22 cellular contexts compared by ENCODE assay signal in genomic region chr2:5609191-5609590, GRCh38.
"Had no signal": no experiment of that assay in that cellular context is flagged by ENCODE, and none has a peak within 500 bp of the region (broad histone marks: within the 10 kb centered on the region; RNA-seq: fewer than 3 reads in every experiment).

No MANE protein-coding gene starts in this region.

- H3K27ac Mint-ChIP-seq: activated T-helper 2 cell treated with anti-CD3 and anti-CD28 coated beads, Interferon-gamma antibody, Interleukin-2, Interleukin-4, amounts not matched to agents 10 μg/mL and 5 μg/mL and 100 μg/mL, durations not matched to agents 14 hours and 24 hours and 36 hours; effector memory CD8-positive, alpha-beta T cell; stimulated activated effector memory CD8-positive, alpha-beta T cell treated with anti-CD3 and anti-CD28 coated beads, Interleukin-12 subunit alpha, Interleukin-12 subunit beta, amount 100 ng/mL, for 72 hours; T-helper 1 cell treated with Interleukin-12 subunit alpha and Interleukin-12 subunit beta and Interleukin-4 antibody, amounts not matched to agents 30 μg/mL and 1 μg/mL, for 36 hours had no signal

- H3K4me1 Mint-ChIP-seq: stimulated activated effector memory CD8-positive, alpha-beta T cell treated with anti-CD3 and anti-CD28 coated beads, Interleukin-12 subunit alpha, Interleukin-12 subunit beta, amount 100 ng/mL, for 72 hours had no signal

- H3K27me3 ChIP-seq: colonic mucosa, esophagus muscularis mucosa, stomach, suprapubic skin, tibial nerve, uterus had no signal

- H3K4me1 ChIP-seq: colonic mucosa, esophagus muscularis mucosa, stomach, suprapubic skin, tibial nerve, uterus had no signal

- H3K36me3 ChIP-seq: colonic mucosa, esophagus muscularis mucosa, stomach, suprapubic skin, tibial nerve, uterus had no signal

- H3K27me3 Mint-ChIP-seq: effector memory CD8-positive, alpha-beta T cell had no signal

- H3K4me3 ChIP-seq: colonic mucosa, dorsolateral prefrontal cortex, esophagus muscularis mucosa, stomach, suprapubic skin, tibial nerve, uterus had no signal

- H3K9me3 ChIP-seq: colonic mucosa, esophagus muscularis mucosa, suprapubic skin, uterus had no signal

- DNase-seq: activated CD4-positive, alpha-beta T cell treated with anti-CD3 and anti-CD28 coated beads for 4 hours; activated CD4-positive, alpha-beta T cell treated with anti-CD3 and anti-CD28 coated beads, Interleukin-2, amount 50 U/mL, for 48 hours; activated CD4-positive, CD25-positive, alpha-beta regulatory T cell; activated CD8-positive, alpha-beta memory T cell treated with anti-CD3 and anti-CD28 coated beads, Interleukin-2, amount 50 U/mL, for 48 hours; activated naive CD4-positive, alpha-beta T cell; activated T-cell treated with anti-CD3 and anti-CD28 coated beads, Interleukin-2, amount 50 U/mL, for 4 hours; amygdala; colonic mucosa; dorsolateral prefrontal cortex; effector memory CD8-positive, alpha-beta T cell; left ventricle myocardium superior; posterior cingulate gyrus; small intestine; stimulated activated CD4-positive, alpha-beta T cell treated with anti-CD3 and anti-CD28 coated beads, Interleukin-2, amount 100 ng/mL, for 24 hours; stomach; uterus had no signal

- H3K9me3 Mint-ChIP-seq: T-helper 1 cell treated with Interleukin-12 subunit alpha and Interleukin-12 subunit beta and Interleukin-4 antibody, amounts not matched to agents 30 μg/mL and 1 μg/mL, for 36 hours had no signal

- H3K27ac ChIP-seq: colonic mucosa, dorsolateral prefrontal cortex, esophagus muscularis mucosa, stomach, suprapubic skin, tibial nerve, uterus had no signal

- H3K36me3 Mint-ChIP-seq: stimulated activated effector memory CD8-positive, alpha-beta T cell treated with anti-CD3 and anti-CD28 coated beads, Interleukin-12 subunit alpha, Interleukin-12 subunit beta, amount 100 ng/mL, for 72 hours had no signal

- H3K4me3 Mint-ChIP-seq: activated T-cell treated with anti-CD3 and anti-CD28 coated beads, Interleukin-2, amount 50 U/mL, for 4 hours; effector memory CD8-positive, alpha-beta T cell; stimulated activated effector memory CD8-positive, alpha-beta T cell treated with anti-CD3 and anti-CD28 coated beads, Interleukin-12 subunit alpha, Interleukin-12 subunit beta, amount 100 ng/mL, for 72 hours; T-helper 1 cell treated with Interleukin-12 subunit alpha and Interleukin-12 subunit beta and Interleukin-4 antibody, amounts not matched to agents 30 μg/mL and 1 μg/mL, for 36 hours had no signal
